In genomic region chr3:107899996-107900651, GRCh38 we compare ENCODE assay signal across 21 cellular contexts.
"Had no signal": no experiment of that assay in that cellular context is flagged by ENCODE, and none has a peak within 500 bp of the region (broad histone marks: within the 10 kb centered on the region; RNA-seq: fewer than 3 reads in every experiment).

No MANE protein-coding gene starts in this region.

- H3K4me1 ChIP-seq: gastrocnemius medialis, right lobe of liver, spleen had no signal

- H3K36me3 Mint-ChIP-seq: brain; stimulated activated memory B cell treated with anti-CD40 and anti-IgM and Interleukin-4, amounts not matched to agents 10 μg/mL and 1 μg/mL and 100 μg/mL, for 72 hours; WTC11 had no signal

- H3K9me3 ChIP-seq: gastrocnemius medialis, heart right ventricle, left ventricle myocardium inferior, right lobe of liver, spleen, tibial nerve had no signal

- H3K36me3 ChIP-seq: gastrocnemius medialis, heart right ventricle, left ventricle myocardium inferior, right lobe of liver, spleen, tibial nerve had no signal

- H3K4me3 Mint-ChIP-seq: activated CD4-positive, alpha-beta T cell treated with anti-CD3 and anti-CD28 coated beads, Interleukin-2, amount 10 ng/mL, durations not matched to agents 7 days and 5 days; brain; endodermal cell; nephron; stimulated activated memory B cell treated with anti-CD40 and anti-IgM and Interleukin-4, amounts not matched to agents 10 μg/mL and 1 μg/mL and 100 μg/mL, for 72 hours; WTC11 had no signal

- H3K4me3 ChIP-seq: gastrocnemius medialis, heart right ventricle, left ventricle myocardium inferior, right lobe of liver, spleen, tibial nerve had no signal

- H3K27ac ChIP-seq: gastrocnemius medialis, heart right ventricle, left ventricle myocardium inferior, right lobe of liver, spleen, tibial nerve had no signal

- H3K27me3 ChIP-seq: gastrocnemius medialis, right lobe of liver, tibial nerve had no signal

- H3K27ac Mint-ChIP-seq: activated CD4-positive, alpha-beta T cell treated with anti-CD3 and anti-CD28 coated beads, Interleukin-2, amount 10 ng/mL, durations not matched to agents 7 days and 5 days; activated T-helper 2 cell treated with anti-CD3 and anti-CD28 coated beads, Interferon-gamma antibody, Interleukin-2, Interleukin-4, amounts not matched to agents 10 μg/mL and 5 μg/mL and 100 μg/mL, durations not matched to agents 14 hours and 24 hours and 36 hours; brain; endodermal cell; nephron; progenitor cell of endocrine pancreas; stimulated activated memory B cell treated with anti-CD40 and anti-IgM and Interleukin-4, amounts not matched to agents 10 μg/mL and 1 μg/mL and 100 μg/mL, for 72 hours; WTC11 had no signal

- DNase-seq: activated CD4-positive, alpha-beta T cell treated with anti-CD3 and anti-CD28 coated beads, Interleukin-2, amount 10 ng/mL, durations not matched to agents 7 days and 5 days; activated naive CD4-positive, alpha-beta T cell treated with anti-CD3 and anti-CD28 coated beads, Interleukin-2, amount 50 U/mL, for 16 hours; amniotic stem cell; dermis blood vessel endothelial cell; endodermal cell; gastrocnemius medialis; heart right ventricle; kidney; left ventricle myocardium inferior; mesendoderm; occipital lobe; right lobe of liver; spleen; stimulated activated CD4-positive, alpha-beta T cell treated with anti-CD3 and anti-CD28 coated beads, Interleukin-1b, Interleukin-23, amount 100 ng/mL, for 48 hours had no signal

- H3K4me1 Mint-ChIP-seq: activated CD4-positive, alpha-beta T cell treated with anti-CD3 and anti-CD28 coated beads, Interleukin-2, amount 10 ng/mL, durations not matched to agents 7 days and 5 days; endodermal cell; stimulated activated memory B cell treated with anti-CD40 and anti-IgM and Interleukin-4, amounts not matched to agents 10 μg/mL and 1 μg/mL and 100 μg/mL, for 72 hours; WTC11 had no signal

- H3K27me3 Mint-ChIP-seq: brain had no signal

- H3K9me3 Mint-ChIP-seq: activated CD4-positive, alpha-beta T cell treated with anti-CD3 and anti-CD28 coated beads, Interleukin-2, amount 10 ng/mL, durations not matched to agents 7 days and 5 days; activated T-helper 2 cell treated with anti-CD3 and anti-CD28 coated beads, Interferon-gamma antibody, Interleukin-2, Interleukin-4, amounts not matched to agents 10 μg/mL and 5 μg/mL and 100 μg/mL, durations not matched to agents 14 hours and 24 hours and 36 hours; endodermal cell; nephron; stimulated activated memory B cell treated with anti-CD40 and anti-IgM and Interleukin-4, amounts not matched to agents 10 μg/mL and 1 μg/mL and 100 μg/mL, for 72 hours; WTC11 had no signal
